Comparison of ENCODE assay signal across 27 cellular contexts in the genomic region with DNA sequence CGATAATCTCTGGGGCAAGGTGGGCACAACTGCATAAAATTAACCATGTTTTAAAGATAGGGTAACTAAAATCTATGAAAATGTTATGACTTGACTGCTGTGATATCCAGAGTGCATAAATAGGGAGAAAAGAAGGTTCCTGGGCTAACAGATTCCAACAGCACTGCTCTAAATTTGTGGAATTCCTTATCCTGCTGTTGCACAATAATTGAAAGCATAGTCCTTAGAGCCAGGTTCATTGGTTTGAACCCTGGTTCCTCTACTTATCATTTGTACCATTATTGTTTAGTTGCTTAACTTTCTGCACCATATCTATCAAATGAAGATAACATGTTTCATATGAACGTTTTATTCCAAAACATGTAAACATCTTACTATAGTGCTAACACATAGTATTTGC.
DNase-seq lines count a peak whose midpoint lies in the region; ATAC-seq, FAIRE-seq and TF ChIP-seq lines count a peak whose summit lies in the region.
"Had no signal": no experiment of that assay in that cellular context is flagged by ENCODE, and none has a peak within 500 bp of the region (broad histone marks: within the 10 kb centered on the region; RNA-seq: fewer than 3 reads in every experiment).

No MANE protein-coding gene starts in this region.

- ATAC-seq in GM23338, result no peak
- ATAC-seq in GM21786 (IDR thresholded peaks at IDR 0.05; ENCODE audit: unreplicated experiment), result no peak
- ATAC-seq: GM12878 had no signal

- no peak overlapping the region for H3K4me2 ChIP-seq in GM23338
- H3K4me2 ChIP-seq in H1 (ENCODE audit: insufficient read depth in 1 of 2, low read depth in 2 of 2, low read length in 2 of 2), result no peak overlapping the region
- H3K4me2 ChIP-seq: BLaER1 had no signal

- H3K27me3 ChIP-seq in GM23338 (ENCODE audit: insufficient read depth) (no peaks in the 10 kb centered on the region), H1 (replicated peaks in 1 of 4; ENCODE audit: control insufficient read depth in 3 of 4, extremely low read depth in 1 of 4, insufficient read depth in 3 of 4, low read length in 3 of 4) (no peaks in the 10 kb centered on the region)
- H3K27me3 ChIP-seq: BE2C, BLaER1 had no signal

- no peak overlapping the region for H3K4me3 Mint-ChIP-seq in GM23338
- H3K4me3 Mint-ChIP-seq in HFFc6, result no peak overlapping the region
- H3K4me3 Mint-ChIP-seq: CD14-positive monocyte; CD4-positive, alpha-beta memory T cell; CD4-positive, CD25-positive, alpha-beta regulatory T cell; CD8-positive, alpha-beta memory T cell had no signal

- H3F3A ChIP-seq in GM23338 (replicated peaks; ENCODE audit: low read depth), result no peaks in the 10 kb centered on the region

- TF ChIP-seq POLR2A in H1 (IDR thresholded peaks at IDR 0.05; ENCODE audit: control extremely low read depth in 1 of 2, low read depth in 2 of 2, low read length in 2 of 2), result no peak

- TF ChIP-seq RAD21 in H1 (IDR thresholded peaks at IDR 0.05 in 1 of 2, conservative IDR thresholded peaks at IDR 0.05 in 1 of 2; ENCODE audit: low read depth in 2 of 2, low read length in 2 of 2), result no peak

- H2BK12ac ChIP-seq in H1 (ENCODE audit: low read depth, low read length), result no peak overlapping the region

- H3K4ac ChIP-seq in H1 (replicated peaks; ENCODE audit: insufficient read length, low read depth, low read length), result no peak overlapping the region

- 89% methylated on average over 2 of the region's 2 CpGs; no CpG with 5 or more reads in 1 of the 2 experiments for whole genome bisulfite sequencing in H1 (ENCODE audit: extremely low coverage in 1 of 2, insufficient coverage in 1 of 2, insufficient read length in 1 of 2, insufficient replicate concordance in 2 of 2, low coverage in 1 of 2, low lambda C conversion rate in 2 of 2, missing lambda C conversion rate in 1 of 2), 2 experiments

- H3K9me3 Mint-ChIP-seq in GM23338, result no peaks in the 10 kb centered on the region; the same call in 2 of the 3 replicates
- H3K9me3 Mint-ChIP-seq in HFFc6, result no peaks in the 10 kb centered on the region
- H3K9me3 Mint-ChIP-seq: CD4-positive, alpha-beta memory T cell had no signal

- H2AFZ ChIP-seq in GM23338 (0 out of 2 replicates have a peak overlapping the region, but pooled peaks have one; percentile 61), H1 (ENCODE audit: low read length) (no peak overlapping the region)

- no peak overlapping the region for H4K91ac ChIP-seq in H1 (replicated peaks; ENCODE audit: insufficient read length, low read length)

- CTCF ChIA-PET in H1 (lab: Charles Lee; ENCODE audit: partially characterized antibody), result interaction anchor here (1.0 to 1.8 kb wide), 4 partner anchors 8 to 1532 kb away, joined by 4 to 6 read pairs (median 4); no protein-coding TSS in a partner anchor

- no peak overlapping the region for H4K8ac ChIP-seq in H1 (ENCODE audit: extremely low read depth, insufficient read depth, low read length)

- H3K9ac ChIP-seq in H1 (replicated peaks in 1 of 4; ENCODE audit: extremely low read depth in 1 of 4, low read depth in 3 of 4, low read length in 3 of 4), result no peak overlapping the region
- H3K9ac ChIP-seq: BLaER1 had no signal

- H3K4me1 ChIP-seq in GM23338 (ENCODE audit: insufficient read depth) (peaks cover 35% of the 10 kb centered on the region), H1 (replicated peaks in 1 of 4; ENCODE audit: control insufficient read depth in 3 of 4, insufficient read depth in 4 of 4, low read length in 3 of 4) (peaks cover 0 to 9% (median 1%) of the 10 kb centered on the region in 4 experiments; a peak in 1 of 7 replicates)
- H3K4me1 ChIP-seq: BE2C, BLaER1 had no signal

- no peak overlapping the region for H3K27ac Mint-ChIP-seq in GM23338
- no peak overlapping the region for H3K27ac Mint-ChIP-seq in HFFc6
- H3K27ac Mint-ChIP-seq: CD14-positive monocyte; CD4-positive, alpha-beta memory T cell; CD4-positive, CD25-positive, alpha-beta regulatory T cell; CD8-positive, alpha-beta memory T cell had no signal

- no peak overlapping the region for H2BK20ac ChIP-seq in H1 (ENCODE audit: low read length)

- H3K79me2 ChIP-seq in GM23338 (replicated peaks; ENCODE audit: insufficient read depth) (no peaks in the 10 kb centered on the region), H1 (ENCODE audit: control insufficient read depth in 1 of 2, insufficient read depth in 2 of 2, low read length in 2 of 2) (no peaks in the 10 kb centered on the region)

- H3K36me3 Mint-ChIP-seq in GM23338 (ENCODE audit: low read depth) (no peaks in the 10 kb centered on the region), HFFc6 (ENCODE audit: low read depth) (no peaks in the 10 kb centered on the region)
- H3K36me3 Mint-ChIP-seq: CD14-positive monocyte; CD4-positive, alpha-beta memory T cell; CD4-positive, CD25-positive, alpha-beta regulatory T cell; CD8-positive, alpha-beta memory T cell had no signal

- no peaks in the 10 kb centered on the region for H3K79me1 ChIP-seq in H1 (ENCODE audit: low read depth, low read length)

- no peak overlapping the region for H3K14ac ChIP-seq in H1 (ENCODE audit: insufficient read length)

- no peak overlapping the region for H2AK5ac ChIP-seq in H1 (ENCODE audit: low read depth, low read length)

- no peaks in the 10 kb centered on the region for H4K20me1 ChIP-seq in GM23338 (replicated peaks; ENCODE audit: insufficient read depth)
- no peaks in the 10 kb centered on the region for H4K20me1 ChIP-seq in H1 (replicated peaks in 1 of 2; ENCODE audit: control insufficient read depth in 1 of 2, insufficient read depth in 2 of 2, low read length in 2 of 2)
- H4K20me1 ChIP-seq: BLaER1 had no signal

- TF ChIP-seq EP300 in H1 (IDR thresholded peaks at IDR 0.05; ENCODE audit: borderline replicate concordance in 1 of 2, low read depth in 2 of 2, low read length in 2 of 2), result no peak

- H3K4me3 ChIP-seq in GM23338, result no peak overlapping the region
- no peak overlapping the region for H3K4me3 ChIP-seq in H1 (ENCODE audit: extremely low read depth in 1 of 4, insufficient read depth in 2 of 4, low read depth in 3 of 4, low read length in 4 of 4)
- H3K4me3 ChIP-seq: BLaER1, GM12878 had no signal

- H3K9me3 ChIP-seq in H1 (ENCODE audit: insufficient read depth in 2 of 2, low read depth in 1 of 2, low read length in 1 of 2), result no peaks in the 10 kb centered on the region
- H3K9me3 ChIP-seq: BE2C, BLaER1 had no signal

- H3K23me2 ChIP-seq in H1 (ENCODE audit: low read depth, low read length), result no peaks in the 10 kb centered on the region

- H3K9me2 ChIP-seq in GM23338 (ENCODE audit: insufficient read depth), result no peaks in the 10 kb centered on the region

- H3K36me3 ChIP-seq in GM23338 (ENCODE audit: insufficient read depth) (no peaks in the 10 kb centered on the region), H1 (ENCODE audit: control insufficient read depth in 2 of 4, insufficient read depth in 4 of 4, low read length in 3 of 4) (no peaks in the 10 kb centered on the region)
- H3K36me3 ChIP-seq: BE2C, BLaER1 had no signal

- H3K23ac ChIP-seq in H1 (ENCODE audit: insufficient read length), result no peak overlapping the region

- POLR2A ChIA-PET in H1 (lab: Charles Lee; ENCODE audit: partially characterized antibody), result no interaction called here

- FAIRE-seq in D721Med (lab: Jason Lieb, UNC), result peak; percentile 92
- FAIRE-seq in H1 (lab: Jason Lieb, UNC), result no peak
- FAIRE-seq: A204.1, GM12878, GM12892, GM18507 had no signal

- no peak overlapping the region for H2BK120ac ChIP-seq in H1 (replicated peaks; ENCODE audit: low read depth, low read length)

- H3K4me1 Mint-ChIP-seq in GM23338, result peaks cover 30% of the 10 kb centered on the region
- no peaks in the 10 kb centered on the region for H3K4me1 Mint-ChIP-seq in HFFc6 (ENCODE audit: low read depth)
- H3K4me1 Mint-ChIP-seq: CD4-positive, alpha-beta memory T cell; CD4-positive, CD25-positive, alpha-beta regulatory T cell; CD8-positive, alpha-beta memory T cell had no signal

- H3K27ac ChIP-seq in GM23338 (ENCODE audit: low read depth) (no peak overlapping the region), H1 (ENCODE audit: low read depth, low read length) (no peak overlapping the region)
- H3K27ac ChIP-seq: BLaER1 had no signal

- no peak overlapping the region for H2BK5ac ChIP-seq in H1 (ENCODE audit: low read depth, low read length)

- H3K56ac ChIP-seq in H1 (replicated peaks; ENCODE audit: insufficient read length, low read depth, low read length), result no peak overlapping the region

- H4K5ac ChIP-seq in H1 (ENCODE audit: insufficient read length, low read depth, low read length), result no peak overlapping the region

- TF ChIP-seq CTCF in D721Med (IDR thresholded peaks at IDR 0.05; ENCODE audit: insufficient read depth, missing control alignments) (no peak), GM23338 (conservative IDR thresholded peaks at IDR 0.05; ENCODE audit: low read depth in 2 of 2) (no peak), H1 (IDR thresholded peaks at IDR 0.05; ENCODE audit: control extremely low read depth in 1 of 3, insufficient read depth in 1 of 3, low read depth in 1 of 3, low read length in 3 of 3) (no peak), HFFc6 (IDR thresholded peaks at IDR 0.05) (no peak)

- DNase-seq in D721Med (ENCODE audit: insufficient read length, low spot score) (no peak), GM23338 (ENCODE audit: low spot score) (no peak), H1 (ENCODE audit: low read depth in 1 of 2, low spot score in 2 of 2) (no peak), HFFc6 (no peak)
- no peak for DNase-seq in activated T-cell treated with anti-CD3 and anti-CD28 coated beads, Interleukin-2, amount 50 U/mL, for 48 hours
- DNase-seq: 8988T; ACHN; BE2C; C1 segment of cervical spinal cord; CD4-positive, alpha-beta memory T cell; CD4-positive, CD25-positive, alpha-beta regulatory T cell; CD8-positive, alpha-beta memory T cell; COR-L47; DMS 273 treated with DMSO at 0.1 percent for 48 hours; DMS153; DMS53; DMS79; DND-41; EL; GDM1 had no signal

- H3K18ac ChIP-seq in H1 (ENCODE audit: extremely low read depth, low read length), result no peak overlapping the region

- H2BK15ac ChIP-seq in H1 (ENCODE audit: low read length), result no peak overlapping the region

- peaks cover 2% of the 10 kb centered on the region for H3K27me3 Mint-ChIP-seq in GM23338 (ENCODE audit: insufficient read depth, low read depth, poor library complexity)
- H3K27me3 Mint-ChIP-seq in HFFc6 (ENCODE audit: insufficient read depth), result peaks cover 3% of the 10 kb centered on the region; the same call in 1 of the 2 replicates
- H3K27me3 Mint-ChIP-seq: CD4-positive, alpha-beta memory T cell; CD4-positive, CD25-positive, alpha-beta regulatory T cell; CD8-positive, alpha-beta memory T cell had no signal

TF ChIP-seq in GM23338, 12 proteins besides CTCF, POLR2A, EP300 and RAD21 (continues in another document):
- TF ChIP-seq ZNF331 (CRISPR knock-in tag; IDR thresholded peaks at IDR 0.05; ENCODE audit: low read depth), result no peak
- no peak for TF ChIP-seq ZNF114 (CRISPR knock-in tag; IDR thresholded peaks at IDR 0.05)
- TF ChIP-seq JUNB (IDR thresholded peaks at IDR 0.05; ENCODE audit: unreplicated experiment), result no peak

TF ChIP-seq in H1, 55 proteins besides CTCF, POLR2A, EP300 and RAD21 (continues in another document):
- no peak for TF ChIP-seq CHD1 (IDR thresholded peaks at IDR 0.05; ENCODE audit: low read depth, low read length)
- TF ChIP-seq RXRA (IDR thresholded peaks at IDR 0.05; ENCODE audit: insufficient read depth, low read depth, low read length), result no peak
- no peak for TF ChIP-seq SAP30 (IDR thresholded peaks at IDR 0.05; ENCODE audit: insufficient read depth, insufficient replicate concordance, low read length)
- TF ChIP-seq HDAC2 (IDR thresholded peaks at IDR 0.05; ENCODE audit: borderline replicate concordance in 1 of 2, low read depth in 2 of 2, low read length in 2 of 2), result no peak
- TF ChIP-seq KDM4A (IDR thresholded peaks at IDR 0.05; ENCODE audit: low read depth, low read length, severe bottlenecking), result no peak
